In the genomic region with DNA sequence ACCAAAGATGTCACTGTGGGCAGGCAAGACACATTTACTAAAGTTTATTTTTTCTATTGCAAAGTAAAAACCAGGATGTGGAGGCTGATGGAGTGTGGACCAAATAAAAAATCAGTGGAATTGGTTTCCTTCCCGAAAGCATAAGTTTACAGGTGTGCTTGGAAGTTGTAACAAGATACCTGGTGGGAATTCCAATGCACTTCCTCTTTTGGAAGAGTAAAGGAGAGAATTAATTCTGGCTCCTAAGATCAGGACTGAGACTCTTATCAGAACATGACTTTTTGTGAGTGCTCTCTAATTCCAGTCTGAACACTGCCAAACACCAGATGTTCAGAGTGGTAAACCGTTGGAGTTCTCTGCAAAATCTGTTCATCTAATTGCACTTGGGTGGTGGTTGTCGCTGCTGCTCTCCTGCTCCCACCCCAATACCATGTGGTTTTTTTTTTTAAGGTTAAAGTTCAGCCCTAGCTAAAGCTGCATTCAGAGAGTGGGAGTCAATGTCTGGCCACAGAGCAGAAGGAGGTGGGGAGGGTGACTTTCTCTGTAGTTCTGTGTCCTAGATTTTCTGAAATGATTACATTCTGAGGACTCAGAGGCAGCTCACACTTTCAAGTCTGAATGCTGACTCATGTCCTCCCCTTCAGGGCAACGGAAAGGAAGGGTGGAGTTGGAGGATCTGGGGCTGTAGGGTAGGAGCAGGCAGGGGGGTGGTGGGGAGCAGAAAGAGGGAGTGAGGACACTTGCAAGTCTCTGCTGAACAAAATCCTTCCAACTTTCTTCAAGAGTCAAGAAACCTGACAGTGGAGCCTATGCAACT, we compare ENCODE assay signal across 9 cellular contexts.
DNase-seq lines count a peak whose midpoint lies in the region; ATAC-seq and TF ChIP-seq lines count a peak whose summit lies in the region.
"Had no signal": no experiment of that assay in that cellular context is flagged by ENCODE, and none has a peak within 500 bp of the region (broad histone marks: within the 10 kb centered on the region; RNA-seq: fewer than 3 reads in every experiment).

No MANE protein-coding gene starts in this region.

- H3K4me3 Mint-ChIP-seq in nephron = no peak overlapping the region

- CTCF ChIA-PET in RWPE1 (lab: Yijun Ruan, JAX) = interaction anchor here (0.6 kb wide), 1 partner anchor 141 kb away, joined by 3 read pairs; no protein-coding TSS in a partner anchor

- no peaks in the 10 kb centered on the region for H3K9me3 Mint-ChIP-seq in nephron

- intact Hi-C loops in posterior vena cava (cut with DNase I) = no loop called here

- H3K4me1 Mint-ChIP-seq in nephron = peaks cover 7% of the 10 kb centered on the region

- no peaks in the 10 kb centered on the region for H3K27me3 ChIP-seq in brain microvascular endothelial cell (replicated peaks)
- H3K27me3 ChIP-seq: dorsolateral prefrontal cortex had no signal

- H3K27me3 Mint-ChIP-seq in nephron (ENCODE audit: low read depth) = no peaks in the 10 kb centered on the region

- no peak overlapping the region for H3K4me3 ChIP-seq in brain microvascular endothelial cell (ENCODE audit: low read depth, low read length)
- H3K4me3 ChIP-seq: dorsolateral prefrontal cortex had no signal

- peak overlapping the region; percentile 66 for H3K27ac ChIP-seq in RWPE1
- H3K27ac ChIP-seq in brain microvascular endothelial cell = peak overlapping the region; percentile 10

- in situ Hi-C loops in brain microvascular endothelial cell (cut with HindIII; ENCODE audit: low pct_ligation_motif_present, low sequenced_read_pairs) = no loop called here

- peak; percentile 11 for DNase-seq in activated gamma-delta T cell treated with Interleukin-2 at 50 U/mL for 16 hours
- DNase-seq in activated gamma-delta T cell (lab: John Stamatoyannopoulos, UW) = no peak
- DNase-seq in RWPE1 (ENCODE audit: low spot score) = peak; percentile 75
- DNase-seq in brain microvascular endothelial cell = peak; percentile 59
- DNase-seq in NCI-H510A treated with DMSO at 0.1 percent for 48 hours (lab: John Stamatoyannopoulos, UW) = no peak
- DNase-seq in posterior vena cava (ENCODE audit: low spot score) = no peak

- POLR2A ChIA-PET in RWPE1 (lab: Yijun Ruan, JAX; ENCODE audit: low non-redundant PET) = no interaction called here

- TF ChIP-seq CTCF in RWPE1 (conservative IDR thresholded peaks at IDR 0.05; ENCODE audit: low read depth) = no peak
- no peak for TF ChIP-seq CTCF in brain microvascular endothelial cell (IDR thresholded peaks at IDR 0.05; ENCODE audit: low read depth, low read length, missing control alignments)
- no peak for TF ChIP-seq CTCF in nephron (IDR thresholded peaks at IDR 0.05; ENCODE audit: unreplicated experiment in 3 of 3)

- H3K27ac Mint-ChIP-seq in nephron = peak overlapping the region in 2 of 3 experiments; percentile 10 to 50

- ATAC-seq in HG03139 (IDR thresholded peaks at IDR 0.05; ENCODE audit: unreplicated experiment) = peak; percentile 51

- H3K36me3 Mint-ChIP-seq in nephron (ENCODE audit: low read depth) = no peaks in the 10 kb centered on the region

- no peaks in the 10 kb centered on the region for H3K36me3 ChIP-seq in brain microvascular endothelial cell (replicated peaks)

Comparison
In these comparisons a context has a peak if more than half of its experiments do, and no peak if none do; other contexts are left out.
1. DNase-seq: peak in activated gamma-delta T cell treated with Interleukin-2 at 50 U/mL for 16 hours (single experiment), RWPE1 (single experiment) and brain microvascular endothelial cell (single experiment); none in activated gamma-delta T cell (single experiment), NCI-H510A treated with DMSO at 0.1 percent for 48 hours (single experiment) and posterior vena cava (single experiment).